Comparison of ENCODE assay signal across 8 cellular contexts in genomic region chr11:105862736-105863367, GRCh38.
A peak's percentile ranks its signal among the peaks of the same experiment; 100 is the strongest.
DNase-seq lines count a peak whose midpoint lies in the region; ATAC-seq, FAIRE-seq and TF ChIP-seq lines count a peak whose summit lies in the region.

No MANE protein-coding gene starts in this region.

- TF ChIP-seq CTCF in GM12865 (IDR thresholded peaks at IDR 0.05; ENCODE audit: insufficient read depth, low read depth, low read length, missing control alignments) = peak; percentile 35
- peak; percentile 15 to 77 (median 74) for TF ChIP-seq CTCF in body of pancreas (IDR thresholded peaks at IDR 0.05)
- TF ChIP-seq CTCF in left lung (IDR thresholded peaks at IDR 0.05) = peak; percentile 48 to 61

- no peak overlapping the region for H3K27ac ChIP-seq in body of pancreas
- no peak overlapping the region for H3K27ac ChIP-seq in left lung

- H3K27me3 ChIP-seq in body of pancreas (no peaks in the 10 kb centered on the region), left lung (no peaks in the 10 kb centered on the region)

- H3K36me3 ChIP-seq in body of pancreas (replicated peaks in 1 of 2; ENCODE audit: insufficient read depth in 1 of 2, low read depth in 2 of 2) (no peaks in the 10 kb centered on the region), left lung (no peaks in the 10 kb centered on the region)

- 16 to 20% methylated on average over 3 of the region's 3 CpGs for WGBS in body of pancreas, 2 donors

- no peak for TF ChIP-seq POLR2A in body of pancreas (IDR thresholded peaks at IDR 0.05)

- H3K9me3 ChIP-seq in body of pancreas (no peaks in the 10 kb centered on the region), left lung (no peaks in the 10 kb centered on the region)

- intact Hi-C loops in body of pancreas (cut with DNase I) = no loop called here
- intact Hi-C loops in left lung (cut with DNase I) = no loop called here

- no peaks in the 10 kb centered on the region for H3K4me1 ChIP-seq in body of pancreas
- H3K4me1 ChIP-seq in left lung = no peaks in the 10 kb centered on the region

- peak; percentile 56 for ATAC-seq in HG03103 (IDR thresholded peaks at IDR 0.05; ENCODE audit: low read depth, unreplicated experiment)
- ATAC-seq in body of pancreas = peak; percentile 72
- ATAC-seq in left lung = peak; percentile 79
- ATAC-seq in HG02678 (IDR thresholded peaks at IDR 0.05; ENCODE audit: unreplicated experiment) = no peak

- peak; percentile 40 for DNase-seq in GM12865 (ENCODE audit: low read depth)
- peak; percentile 77 to 84 for DNase-seq in NCI-H446 (lab: John Stamatoyannopoulos, UW)
- peak in 1 of 4 donors; percentile 5 for DNase-seq in body of pancreas
- DNase-seq in left lung = no peak
- DNase-seq in NCI-H226 = no peak

- no peak overlapping the region for H3K4me3 ChIP-seq in GM12865 (ENCODE audit: low read depth, low read length)
- H3K4me3 ChIP-seq in body of pancreas = no peak overlapping the region
- H3K4me3 ChIP-seq in left lung = no peak overlapping the region

- peak; percentile 92 for FAIRE-seq in A204.1 (lab: Jason Lieb, UNC)

Comparison
In these comparisons a context has a peak if more than half of its experiments do, and no peak if none do; other contexts are left out.
1. DNase-seq: peak in GM12865 (single experiment) and NCI-H446 (2 of 2); none in left lung (0 of 2) and NCI-H226 (single experiment).
2. Peak in every context shown above with its lines, with median percentiles within 50 percentile points of each other: CTCF ChIP-seq.